In the genomic region with DNA sequence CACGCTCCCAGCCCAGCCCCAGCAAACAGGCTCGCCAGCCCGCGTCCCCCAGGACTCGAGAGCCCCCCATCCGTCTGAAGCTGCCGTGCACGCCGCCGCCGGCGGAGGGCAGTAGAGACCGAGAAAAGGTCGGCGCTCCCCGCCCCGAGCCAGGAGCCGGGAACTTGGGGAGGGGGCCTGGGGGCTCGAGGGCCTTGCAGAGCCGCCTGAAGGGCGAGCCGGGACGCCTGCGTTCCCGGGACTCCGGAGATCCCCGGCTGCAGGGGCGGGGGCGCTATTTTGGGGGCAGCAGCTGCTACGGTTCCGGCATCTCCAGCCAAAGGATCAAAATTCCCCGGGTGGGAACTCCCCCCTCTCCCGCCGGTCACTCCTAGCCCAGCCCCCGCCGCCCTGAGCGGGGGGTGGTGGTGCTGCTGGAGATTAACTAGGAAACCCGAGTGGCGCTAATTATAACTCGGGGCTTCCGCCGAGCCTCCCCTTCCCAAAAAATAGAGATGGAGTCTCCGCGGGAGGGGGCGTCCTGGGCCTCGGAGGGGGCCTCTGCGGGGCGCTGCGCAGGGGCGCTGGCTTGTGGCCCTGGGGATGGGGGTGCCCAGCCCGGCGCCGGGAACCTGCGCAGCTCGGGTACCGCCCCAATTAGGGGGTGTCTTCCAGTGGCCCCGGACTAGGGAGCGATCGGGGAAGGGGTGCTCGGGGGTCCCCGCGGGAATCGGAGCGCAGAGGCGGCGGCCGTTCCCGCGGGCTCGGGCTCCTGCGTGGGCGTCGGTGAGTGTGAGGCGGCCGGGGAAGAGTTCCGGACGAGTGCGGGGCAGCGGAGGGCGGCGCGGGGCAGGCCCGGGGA, we compare ENCODE assay signal across 10 cellular contexts. TPM values are rescaled to one million over a fixed set of nuclear protein-coding genes. Genes with fewer than 3 reads are reported as not detected.
DNase-seq lines count a peak whose midpoint lies in the region; ATAC-seq and TF ChIP-seq lines count a peak whose summit lies in the region.
"Had no signal": no experiment of that assay in that cellular context is flagged by ENCODE, and none has a peak within 500 bp of the region (broad histone marks: within the 10 kb centered on the region; RNA-seq: fewer than 3 reads in every experiment).

No MANE protein-coding gene starts in this region.

- no peak overlapping the region for H3K9ac ChIP-seq in fibroblast of lung (ENCODE audit: insufficient read depth, low read length)
- H3K9ac ChIP-seq in neural cell (ENCODE audit: low read length): peak overlapping the region; percentile 61

- peaks cover 6 to 12% (median 11%) of the 10 kb centered on the region in 3 donors for H3K4me1 Mint-ChIP-seq in IgD-negative memory B cell

- H3K4me1 ChIP-seq in fibroblast of lung (ENCODE audit: control insufficient read depth, extremely low read depth, insufficient read depth, low read length): no peaks in the 10 kb centered on the region

- H3K9me3 Mint-ChIP-seq in IgD-negative memory B cell: peaks cover 0 to 2% (median 0%) of the 10 kb centered on the region in 3 donors
- H3K9me3 Mint-ChIP-seq: stimulated activated naive CD8-positive, alpha-beta T cell treated with anti-CD3 and anti-CD28 coated beads, Interleukin-15, Interleukin-2, amounts not matched to agents 100 ng/mL and 50 ng/mL, for 24 hours; T-helper 1 cell treated with Interleukin-12 subunit alpha and Interleukin-12 subunit beta and Interleukin-4 antibody, amounts not matched to agents 30 μg/mL and 1 μg/mL, for 36 hours had no signal

- peak overlapping the region in 3 of 4 donors; percentile 12 to 65 (median 47) for H3K4me3 Mint-ChIP-seq in IgD-negative memory B cell

- H2AFZ ChIP-seq in fibroblast of lung (ENCODE audit: low read length) (no peak overlapping the region), neural cell (ENCODE audit: low read depth, low read length) (no peak overlapping the region)

- no peaks in the 10 kb centered on the region for H3K9me2 ChIP-seq in neural cell (ENCODE audit: insufficient read depth, low read length)

- peaks cover 34% of the 10 kb centered on the region for H3K27me3 Mint-ChIP-seq in IgD-negative memory B cell

- no peaks in the 10 kb centered on the region for H3K79me2 ChIP-seq in fibroblast of lung (ENCODE audit: control insufficient read depth, insufficient read depth, low read length)
- no peaks in the 10 kb centered on the region for H3K79me2 ChIP-seq in neural cell (replicated peaks; ENCODE audit: insufficient read depth, low read length)

- H3K9me3 ChIP-seq in fibroblast of lung (ENCODE audit: control insufficient read depth, insufficient read depth, low read depth, low read length) (no peaks in the 10 kb centered on the region), neural cell (ENCODE audit: low read length) (no peaks in the 10 kb centered on the region)

- TF ChIP-seq CTCF in fibroblast of lung (conservative IDR thresholded peaks at IDR 0.05 in 1 of 2, IDR thresholded peaks at IDR 0.05 in 1 of 2; ENCODE audit: low read depth in 1 of 2, low read length in 2 of 2): peak; percentile 68
- peak; percentile 92 for TF ChIP-seq CTCF in neural cell (IDR thresholded peaks at IDR 0.05; ENCODE audit: poor library complexity, severe bottlenecking)

- no peak for TF ChIP-seq EP300 in neural cell (conservative IDR thresholded peaks at IDR 0.05; ENCODE audit: poor library complexity, severe bottlenecking)

- peak; percentile 25 for DNase-seq in COR-L47 (lab: John Stamatoyannopoulos, UW)
- DNase-seq in activated CD8-positive, alpha-beta memory T cell treated with anti-CD3 and anti-CD28 coated beads, Interleukin-2, amount 50 U/mL, for 48 hours: peak; percentile 88
- DNase-seq in fibroblast of lung (ENCODE audit: low read depth in 2 of 2): no peak
- DNase-seq in HCEC 1CT: no peak

- H3K4me2 ChIP-seq in fibroblast of lung (ENCODE audit: extremely low read depth, insufficient read depth, low read length) (peak overlapping the region; percentile 68), neural cell (ENCODE audit: low read length) (peak overlapping the region; percentile 84)

- H3K27me3 ChIP-seq in fibroblast of lung (ENCODE audit: control insufficient read depth, insufficient read depth, low read length): peaks cover 23% of the 10 kb centered on the region
- peaks cover 32% of the 10 kb centered on the region for H3K27me3 ChIP-seq in neural cell (ENCODE audit: insufficient read depth, low read depth, low read length)

- H3K36me3 Mint-ChIP-seq in IgD-negative memory B cell: no peaks in the 10 kb centered on the region

- ATAC-seq in GM19395 (IDR thresholded peaks at IDR 0.05; ENCODE audit: unreplicated experiment) (no peak), HG03521 (IDR thresholded peaks at IDR 0.05; ENCODE audit: unreplicated experiment) (no peak)

- no peak overlapping the region for H3K27ac Mint-ChIP-seq in IgD-negative memory B cell
- H3K27ac Mint-ChIP-seq: stimulated activated naive CD8-positive, alpha-beta T cell treated with anti-CD3 and anti-CD28 coated beads, Interleukin-15, Interleukin-2, amounts not matched to agents 100 ng/mL and 50 ng/mL, for 24 hours; T-helper 1 cell treated with Interleukin-12 subunit alpha and Interleukin-12 subunit beta and Interleukin-4 antibody, amounts not matched to agents 30 μg/mL and 1 μg/mL, for 36 hours had no signal

- no peak overlapping the region for H3K27ac ChIP-seq in fibroblast of lung (ENCODE audit: insufficient read depth, low read length)
- no peak overlapping the region for H3K27ac ChIP-seq in neural cell (ENCODE audit: low read length)

- TF ChIP-seq RAD21 in neural cell (conservative IDR thresholded peaks at IDR 0.05): peak; percentile 89

- H3K4me3 ChIP-seq in fibroblast of lung (replicated peaks in 1 of 4; ENCODE audit: control extremely low read depth in 1 of 4, insufficient read depth in 1 of 4, low read depth in 3 of 4, low read length in 4 of 4): peak overlapping the region; percentile 7 to 50 (median 30)
- peak overlapping the region; percentile 72 for H3K4me3 ChIP-seq in neural cell (ENCODE audit: low read length)

- H3F3A ChIP-seq in neural cell (ENCODE audit: insufficient read depth, low read length, poor library complexity, severe bottlenecking): no peaks in the 10 kb centered on the region

- H4K20me1 ChIP-seq in fibroblast of lung (ENCODE audit: control insufficient read depth, extremely low read depth, insufficient read depth, low read length) (no peaks in the 10 kb centered on the region), neural cell (ENCODE audit: insufficient read depth) (no peaks in the 10 kb centered on the region)

- no peaks in the 10 kb centered on the region for H3K36me3 ChIP-seq in fibroblast of lung (ENCODE audit: control insufficient read depth, insufficient read depth, low read length)
- H3K36me3 ChIP-seq in neural cell (ENCODE audit: insufficient read depth, low read length): no peaks in the 10 kb centered on the region

RNA-seq across cellular contexts. Expression of a gene that starts 0.6 kb away (rescaled TPM):
- polyA plus RNA-seq in IgD-negative memory B cell (not detected), fibroblast of lung (0.07 and 0.11 TPM in 2 replicates), neural cell (12.2 and 14.3 TPM in 2 replicates)
- total RNA-seq in fibroblast of lung: under 0.01 and 0.26 TPM in 2 replicates
- 0.30 TPM in 1 of 2 replicates, not detected in the other for polyA plus RNA-seq in fibroblast of lung (2012)
- polyA minus RNA-seq in fibroblast of lung (ENCODE audit: low replicate concordance) (not detected in 2 replicates), neural cell (12.4 and 15.6 TPM in 2 replicates)

RNA-seq across cellular contexts. Expression of a gene that starts 5.6 kb away (rescaled TPM):
- polyA plus RNA-seq in IgD-negative memory B cell: 2.5 TPM
- total RNA-seq in fibroblast of lung: 4.0 and 7.7 TPM in 2 replicates
- 0.53 and 1.1 TPM in 2 replicates for polyA plus RNA-seq in fibroblast of lung
- 2.8 and 3.4 TPM in 2 replicates for polyA plus RNA-seq in fibroblast of lung (2012)
- 0.26 and 0.55 TPM in 2 replicates for polyA minus RNA-seq in fibroblast of lung (ENCODE audit: low replicate concordance)
- polyA plus RNA-seq in neural cell: 2.4 and 5.0 TPM in 2 replicates
- polyA minus RNA-seq in neural cell: 5.6 and 7.2 TPM in 2 replicates

RNA-seq across cellular contexts. Expression of a gene that starts 20.2 kb away (rescaled TPM):
- polyA plus RNA-seq in IgD-negative memory B cell (79.7 TPM), fibroblast of lung (33.7 and 56.9 TPM in 2 replicates), neural cell (59.9 and 65.2 TPM in 2 replicates)
- total RNA-seq in fibroblast of lung: 29.3 and 32.0 TPM in 2 replicates
- polyA plus RNA-seq in fibroblast of lung (2012): 68.3 and 107 TPM in 2 replicates
- polyA minus RNA-seq in fibroblast of lung (ENCODE audit: low replicate concordance) (64.3 and 132 TPM in 2 replicates), neural cell (38.4 and 47.5 TPM in 2 replicates)

RNA-seq across cellular contexts. Expression of a gene that starts 27.9 kb away (rescaled TPM):
- polyA plus RNA-seq in IgD-negative memory B cell (4.6 TPM), fibroblast of lung (76.2 and 89.8 TPM in 2 replicates), neural cell (1.4 and 2.1 TPM in 2 replicates)
- total RNA-seq in fibroblast of lung: 61.9 and 96.1 TPM in 2 replicates
- polyA plus RNA-seq in fibroblast of lung (2012): 101 and 132 TPM in 2 replicates
- polyA minus RNA-seq in fibroblast of lung (ENCODE audit: low replicate concordance) (53.6 and 71.9 TPM in 2 replicates), neural cell (1.2 and 1.5 TPM in 2 replicates)

RNA-seq across cellular contexts. Expression of a gene that starts 42.6 kb away (rescaled TPM):
- 11.4 TPM for polyA plus RNA-seq in IgD-negative memory B cell
- 13.4 and 18.5 TPM in 2 replicates for total RNA-seq in fibroblast of lung
- polyA plus RNA-seq in fibroblast of lung: 6.6 and 7.1 TPM in 2 replicates
- 13.4 and 19.0 TPM in 2 replicates for polyA plus RNA-seq in fibroblast of lung (2012)
- 31.2 and 54.8 TPM in 2 replicates for polyA minus RNA-seq in fibroblast of lung (ENCODE audit: low replicate concordance)
- polyA plus RNA-seq in neural cell: 21.2 and 29.0 TPM in 2 replicates
- polyA minus RNA-seq in neural cell: 14.8 and 19.2 TPM in 2 replicates

Comparison
In these comparisons a context has a peak if more than half of its experiments do, and no peak if none do; other contexts are left out.
1. DNase-seq: peak in COR-L47 (single experiment) and activated CD8-positive, alpha-beta memory T cell treated with anti-CD3 and anti-CD28 coated beads, Interleukin-2, amount 50 U/mL, for 48 hours (single experiment); none in fibroblast of lung (0 of 2) and HCEC 1CT (single experiment).
2. RNA of a gene that starts 0.6 kb away (polyA plus RNA-seq): 12.2 to 14.3 TPM in neural cell; 0.07 to 0.30 TPM in fibroblast of lung and not detected in IgD-negative memory B cell (single experiment); every median in the first group is over 10 times any median in the second.